Comparison of ENCODE assay signal across 17 cellular contexts in the genomic region with DNA sequence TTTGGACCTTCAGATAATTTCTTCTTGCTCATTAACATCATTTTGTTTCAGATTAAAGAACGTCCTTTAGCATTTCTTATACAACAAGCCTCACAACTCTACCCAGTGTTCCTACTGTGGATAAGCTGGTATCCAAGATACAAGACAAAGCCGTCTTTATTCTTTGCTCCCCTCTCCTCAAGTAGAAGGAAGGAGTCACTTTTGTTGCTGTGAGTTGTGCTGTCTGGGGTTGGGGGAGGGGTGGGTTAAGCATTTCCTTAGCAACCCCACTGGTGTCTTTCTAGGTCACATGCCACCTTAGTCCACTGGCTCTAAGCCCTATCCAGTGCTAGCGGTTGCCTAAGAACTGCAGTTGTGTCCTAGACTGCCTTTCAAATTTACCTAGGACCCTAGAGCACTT.
DNase-seq lines count a peak whose midpoint lies in the region; ATAC-seq, FAIRE-seq and TF ChIP-seq lines count a peak whose summit lies in the region.
"Had no signal": no experiment of that assay in that cellular context is flagged by ENCODE, and none has a peak within 500 bp of the region (broad histone marks: within the 10 kb centered on the region; RNA-seq: fewer than 3 reads in every experiment).

No MANE protein-coding gene starts in this region.

- TF ChIP-seq POLR2A in GM12891 (IDR thresholded peaks at IDR 0.05; ENCODE audit: low read depth, low read length): no peak

- no peak overlapping the region for H3K27ac ChIP-seq in mesendoderm (ENCODE audit: low read depth, low read length)
- H3K27ac ChIP-seq: BLaER1 had no signal

- H3K18ac ChIP-seq in mesendoderm (ENCODE audit: low read length): no peak overlapping the region

- TF ChIP-seq CTCF in brain (conservative IDR thresholded peaks at IDR 0.05): no peak

- peaks cover 30 to 52% (median 45%) of the 10 kb centered on the region in 5 experiments for H3K9me3 Mint-ChIP-seq in brain
- H3K9me3 Mint-ChIP-seq in activated naive CD4-positive, alpha-beta T cell treated with anti-CD3 and anti-CD28 coated beads, Interleukin-2, amount 50 U/mL, for 72 hours: peaks cover 16 to 22% of the 10 kb centered on the region in 2 donors

- H3K27ac Mint-ChIP-seq in brain: peak overlapping the region in 3 of 5 experiments; percentile 15 to 92 (median 69)
- H3K27ac Mint-ChIP-seq in activated naive CD4-positive, alpha-beta T cell treated with anti-CD3 and anti-CD28 coated beads, Interleukin-2, amount 50 U/mL, for 72 hours: no peak overlapping the region
- H3K27ac Mint-ChIP-seq: CD8-positive, alpha-beta memory T cell; IgD-negative memory B cell had no signal

- H3K79me1 ChIP-seq in mesendoderm (ENCODE audit: low read length): no peaks in the 10 kb centered on the region

- H3K36me3 ChIP-seq in mesendoderm (ENCODE audit: control insufficient read depth, insufficient read depth, low read length): no peaks in the 10 kb centered on the region
- H3K36me3 ChIP-seq: BLaER1 had no signal

- H3K4ac ChIP-seq in mesendoderm (ENCODE audit: low read depth, low read length): no peak overlapping the region

- FAIRE-seq in GM12891 (lab: Jason Lieb, UNC) (peak; percentile 23), urothelium cell line (lab: Jason Lieb, UNC) (peak; percentile 75)
- FAIRE-seq: GM18507, H54 had no signal

- no peak overlapping the region for H4K5ac ChIP-seq in mesendoderm (ENCODE audit: low read length)

- no peak overlapping the region for H3K4me2 ChIP-seq in mesendoderm (ENCODE audit: low read length)
- H3K4me2 ChIP-seq: BLaER1 had no signal

- H2BK5ac ChIP-seq in mesendoderm (ENCODE audit: low read length): no peak overlapping the region

- H2BK15ac ChIP-seq in mesendoderm (replicated peaks; ENCODE audit: low read depth): no peak overlapping the region

- no peak for ATAC-seq in HG02981 (IDR thresholded peaks at IDR 0.05; ENCODE audit: unreplicated experiment)
- ATAC-seq in activated naive CD4-positive, alpha-beta T cell treated with anti-CD3 and anti-CD28 coated beads, Interleukin-2, amount 50 U/mL, for 72 hours: no peak
- ATAC-seq in GM21367 (IDR thresholded peaks at IDR 0.05; ENCODE audit: unreplicated experiment): no peak
- ATAC-seq: HCT116 had no signal

- H3K36me3 Mint-ChIP-seq in brain: peaks cover 11% of the 10 kb centered on the region
- peaks cover 0 to 10% of the 10 kb centered on the region in 2 donors for H3K36me3 Mint-ChIP-seq in activated naive CD4-positive, alpha-beta T cell treated with anti-CD3 and anti-CD28 coated beads, Interleukin-2, amount 50 U/mL, for 72 hours
- H3K36me3 Mint-ChIP-seq: CD8-positive, alpha-beta memory T cell; IgD-negative memory B cell had no signal

- no peak overlapping the region for H3K4me3 ChIP-seq in mesendoderm (ENCODE audit: low read length)
- H3K4me3 ChIP-seq: BLaER1 had no signal

- DNase-seq in GM12891 (ENCODE audit: insufficient read length, low spot score) (no peak), mesendoderm (peak; percentile 10), urothelium cell line (ENCODE audit: low spot score) (no peak)
- DNase-seq in activated naive CD4-positive, alpha-beta T cell treated with anti-CD3 and anti-CD28 coated beads, Interleukin-2, amount 50 U/mL, for 72 hours (ENCODE audit: low spot score in 2 of 2): no peak
- DNase-seq: 8988T; AML-193; CD8-positive, alpha-beta memory T cell; DMS53; KG1 had no signal

- no peaks in the 10 kb centered on the region for H3K79me2 ChIP-seq in mesendoderm (ENCODE audit: control insufficient read depth, insufficient read depth, low read length)

- H3K4me1 ChIP-seq in mesendoderm (ENCODE audit: control insufficient read depth, low read depth, low read length): no peaks in the 10 kb centered on the region
- H3K4me1 ChIP-seq: BLaER1 had no signal

- H3K9ac ChIP-seq in mesendoderm (ENCODE audit: low read length): no peak overlapping the region
- H3K9ac ChIP-seq: BLaER1 had no signal

- no peak overlapping the region for H4K8ac ChIP-seq in mesendoderm (ENCODE audit: low read depth, low read length)

- no peaks in the 10 kb centered on the region for H3K27me3 ChIP-seq in mesendoderm (ENCODE audit: insufficient read depth, low read length, poor library complexity)
- H3K27me3 ChIP-seq: BLaER1 had no signal

- H2BK120ac ChIP-seq in mesendoderm (ENCODE audit: low read depth, low read length): no peak overlapping the region

- H3K23ac ChIP-seq in mesendoderm (ENCODE audit: low read length): no peak overlapping the region

- no CpG with 5 or more reads among the region's 3 CpGs for WGBS in mesendoderm (ENCODE audit: extremely low coverage, insufficient coverage, low lambda C conversion rate)

- H3K4me1 Mint-ChIP-seq in brain: peaks cover 16% of the 10 kb centered on the region
- H3K4me1 Mint-ChIP-seq: CD8-positive, alpha-beta memory T cell; IgD-negative memory B cell had no signal

- no peak overlapping the region for H3K56ac ChIP-seq in mesendoderm (ENCODE audit: low read length)

- peaks cover 7% of the 10 kb centered on the region for H3K27me3 Mint-ChIP-seq in brain
- H3K27me3 Mint-ChIP-seq: IgD-negative memory B cell had no signal

- no peak overlapping the region for H2AK5ac ChIP-seq in mesendoderm (ENCODE audit: low read length)

- H3K4me3 Mint-ChIP-seq in brain: peak overlapping the region in 1 of 5 experiments; percentile 47
- H3K4me3 Mint-ChIP-seq: IgD-negative memory B cell had no signal

TF ChIP-seq in GM12891, 5 proteins besides CTCF, POLR2A, EP300 and RAD21:
- TF ChIP-seq TAF1 (IDR thresholded peaks at IDR 0.05; ENCODE audit: low read depth, low read length) (no peak), SPI1 (IDR thresholded peaks at IDR 0.05; ENCODE audit: low read depth, low read length) (no peak), POLR2AphosphoS5 (IDR thresholded peaks at IDR 0.05; ENCODE audit: low read depth, low read length) (no peak), PAX5 (IDR thresholded peaks at IDR 0.05; ENCODE audit: insufficient read depth, low read length, severe bottlenecking) (no peak), POU2F2 (IDR thresholded peaks at IDR 0.05; ENCODE audit: low read depth, low read length) (no peak)

Comparison
In these comparisons a context has a peak if more than half of its experiments do, and no peak if none do; other contexts are left out.
1. H3K27ac Mint-ChIP-seq: peak in brain (3 of 5); none in activated naive CD4-positive, alpha-beta T cell treated with anti-CD3 and anti-CD28 coated beads, Interleukin-2, amount 50 U/mL, for 72 hours (0 of 2).